ENCODE assay signal across 8 cellular contexts in the genomic region with DNA sequence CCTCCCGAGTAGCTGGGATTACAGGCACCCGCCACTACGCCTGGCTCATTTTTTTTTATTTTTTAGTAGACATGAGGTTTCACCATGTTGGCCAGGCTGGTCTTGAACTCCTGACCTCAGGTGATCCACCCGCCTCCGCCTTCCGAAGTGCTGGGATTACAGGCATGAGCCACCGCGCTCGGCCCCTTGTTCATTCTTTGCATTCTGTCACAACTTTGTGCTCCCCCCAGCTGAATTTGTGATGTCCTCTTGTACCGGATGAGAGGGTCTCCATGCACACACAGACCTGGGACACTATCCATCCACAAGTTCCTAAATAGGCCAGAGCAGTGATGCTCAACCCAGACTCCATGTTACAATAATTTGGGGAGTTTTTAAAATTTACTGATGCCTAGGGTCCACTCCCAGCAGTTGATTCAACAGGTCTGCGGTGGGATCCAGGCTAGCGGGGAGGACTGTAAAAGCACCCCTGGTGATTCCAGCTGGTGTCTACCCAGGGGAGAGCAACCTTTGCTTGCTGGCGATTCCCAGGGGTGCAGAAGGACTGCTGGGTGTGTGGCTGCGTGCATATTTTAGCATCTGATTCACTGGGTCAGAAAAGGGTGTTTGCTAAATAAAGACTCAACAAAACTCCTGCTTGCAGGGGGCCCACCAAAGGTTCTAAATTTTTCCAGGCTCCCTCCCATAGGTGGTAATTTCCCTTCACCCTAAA. TPM values are rescaled to one million over a fixed set of nuclear protein-coding genes. Genes with fewer than 3 reads are reported as not detected.
DNase-seq lines count a peak whose midpoint lies in the region; ATAC-seq and TF ChIP-seq lines count a peak whose summit lies in the region.

No MANE protein-coding gene starts in this region.

- DNase-seq in right cardiac atrium (peak in 1 of 3 donors; percentile 65), cardiac septum (ENCODE audit: low spot score) (no peak), ascending aorta (ENCODE audit: low spot score in 2 of 2) (no peak), mesothelial cell of epicardium (ENCODE audit: low spot score in 2 of 2, unreplicated experiment in 2 of 2) (no peak), uterus (no peak), GDM1 (lab: John Stamatoyannopoulos, UW) (no peak)

- 76% methylated on average over 14 of the region's 14 CpGs for WGBS in right cardiac atrium

- H3K4me1 ChIP-seq in right cardiac atrium (ENCODE audit: control insufficient read depth, insufficient read depth, low read length), result no peaks in the 10 kb centered on the region
- H3K4me1 ChIP-seq in ascending aorta, result peaks cover 20 to 56% of the 10 kb centered on the region in 2 donors
- peaks cover 0 to 6% of the 10 kb centered on the region in 2 donors for H3K4me1 ChIP-seq in uterus

- H3K27me3 ChIP-seq in right cardiac atrium (ENCODE audit: control insufficient read depth, insufficient read depth) (no peaks in the 10 kb centered on the region), ascending aorta (no peaks in the 10 kb centered on the region), uterus (no peaks in the 10 kb centered on the region)

- H3K4me3 ChIP-seq in right cardiac atrium (ENCODE audit: low read length) (peak overlapping the region; percentile 12), ascending aorta (peak overlapping the region; percentile 68 to 96), uterus (peak overlapping the region; percentile 40 to 52)

- no peak for TF ChIP-seq POLR2A in uterus (IDR thresholded peaks at IDR 0.05)

- H3K27me3 Mint-ChIP-seq in mesothelial cell of epicardium (ENCODE audit: low read depth), result peaks cover 57% of the 10 kb centered on the region

- H3K36me3 ChIP-seq in ascending aorta (no peaks in the 10 kb centered on the region), uterus (no peaks in the 10 kb centered on the region)

- H3K4me1 Mint-ChIP-seq in mesothelial cell of epicardium, result peaks cover 36% of the 10 kb centered on the region

- intact Hi-C loops in right cardiac atrium (cut with DNase I), result no loop called here
- intact Hi-C loops in cardiac septum (cut with DNase I), result loop anchor here (5.0 kb wide), 1 partner anchor 37 kb away; a partner anchor contains a TSS
- intact Hi-C loops in ascending aorta (cut with DNase I), result no loop called here
- intact Hi-C loops in uterus (cut with DNase I; ENCODE audit: low total_unique reads), result no loop called here

- H3K27ac Mint-ChIP-seq in mesothelial cell of epicardium, result no peak overlapping the region

- H3K27ac ChIP-seq in right cardiac atrium (ENCODE audit: low read length) (peak overlapping the region; percentile 53), ascending aorta (peak overlapping the region; percentile 99), uterus (peak overlapping the region; percentile 94 to 99)

- no peak for TF ChIP-seq CTCF in ascending aorta (IDR thresholded peaks at IDR 0.05)
- TF ChIP-seq CTCF in mesothelial cell of epicardium (IDR thresholded peaks at IDR 0.05; ENCODE audit: unreplicated experiment), result no peak
- no peak for TF ChIP-seq CTCF in uterus (IDR thresholded peaks at IDR 0.05)

- no peaks in the 10 kb centered on the region for H3K9me3 Mint-ChIP-seq in mesothelial cell of epicardium

- peak overlapping the region; percentile 85 for H3K4me3 Mint-ChIP-seq in mesothelial cell of epicardium

- H3K36me3 Mint-ChIP-seq in mesothelial cell of epicardium, result no peaks in the 10 kb centered on the region

- H3K9me3 ChIP-seq in right cardiac atrium (ENCODE audit: control insufficient read depth, low read length) (no peaks in the 10 kb centered on the region), ascending aorta (no peaks in the 10 kb centered on the region), uterus (no peaks in the 10 kb centered on the region)

- no peak for ATAC-seq in right cardiac atrium
- no peak for ATAC-seq in HG03108 (IDR thresholded peaks at IDR 0.05; ENCODE audit: unreplicated experiment)
- no peak for ATAC-seq in HG03457 (IDR thresholded peaks at IDR 0.05; ENCODE audit: unreplicated experiment)

RNA-seq across cellular contexts. Expression of a gene that starts 1.0 kb away (rescaled TPM):
- 10 to 100 TPM; 15.6 to 19.1 (median 15.8) TPM for total RNA-seq in right cardiac atrium
- 20.4 TPM for polyA plus RNA-seq in right cardiac atrium
- total RNA-seq in cardiac septum, result 11.0 TPM
- 34.9 TPM for total RNA-seq in ascending aorta
- 13.7 to 15.4 TPM (median 14.3 TPM) in 3 replicates for total RNA-seq in mesothelial cell of epicardium
- 100 to 1,000 TPM in 1 of 4 donors, 10 to 100 TPM in 3; 42.1 to 114 (median 44.6) TPM for total RNA-seq in uterus

RNA-seq across cellular contexts. Expression of a gene that starts 5.9 kb away (rescaled TPM):
- total RNA-seq in right cardiac atrium, result under 1 TPM; 0.20 to 0.40 (median 0.29) TPM
- polyA plus RNA-seq in right cardiac atrium, result 0.25 TPM
- 0.35 TPM for total RNA-seq in cardiac septum
- total RNA-seq in ascending aorta, result not detected
- total RNA-seq in mesothelial cell of epicardium, result 0.54 to 1.00 TPM (median 0.83 TPM) in 3 replicates
- total RNA-seq in uterus, result 10 to 100 TPM in 1 of 4 donors, 1 to 10 TPM in 3; 1.5 to 11.4 (median 4.9) TPM

RNA-seq across cellular contexts. Expression of a gene that starts 10.9 kb away (rescaled TPM):
- total RNA-seq in right cardiac atrium (10 to 100 TPM; 18.4 to 24.3 (median 19.3) TPM), cardiac septum (19.1 TPM), ascending aorta (37.8 TPM), mesothelial cell of epicardium (19.9 to 23.4 TPM (median 23.3 TPM) in 3 replicates), uterus (10 to 100 TPM; 11.8 to 26.2 (median 16.0) TPM)
- polyA plus RNA-seq in right cardiac atrium, result 16.7 TPM

RNA-seq across cellular contexts. Expression of a gene that starts 11.0 kb away (rescaled TPM):
- total RNA-seq in right cardiac atrium (10 to 100 TPM in 2 of 4 donors, 1 to 10 TPM in 2; 8.5 to 11.1 (median 10.4) TPM), cardiac septum (6.4 TPM), ascending aorta (20.2 TPM), mesothelial cell of epicardium (12.9 to 13.6 TPM (median 13.1 TPM) in 3 replicates), uterus (10 to 100 TPM in 2 of 4 donors, 1 to 10 TPM in 2; 3.6 to 23.8 (median 11.3) TPM)
- polyA plus RNA-seq in right cardiac atrium, result 10.8 TPM

RNA-seq across cellular contexts. Expression of a gene that starts 11.6 kb away (rescaled TPM):
- total RNA-seq in right cardiac atrium (10 to 100 TPM; 28.9 to 33.0 (median 30.0) TPM), cardiac septum (24.5 TPM), ascending aorta (25.4 TPM), mesothelial cell of epicardium (19.8 to 23.3 TPM (median 20.3 TPM) in 3 replicates), uterus (10 to 100 TPM in 3 of 4 donors, 1 to 10 TPM in 1; 9.0 to 25.1 (median 21.3) TPM)
- polyA plus RNA-seq in right cardiac atrium, result 34.9 TPM

Comparison
In these comparisons a context has a peak if more than half of its experiments do, and no peak if none do; other contexts are left out.
1. H3K4me3 ChIP-seq: peak in every context shown above with its lines; median percentile 82 in ascending aorta; 46 in uterus; 12 in right cardiac atrium.